ENCODE assay signal across 8 cellular contexts in the genomic region with DNA sequence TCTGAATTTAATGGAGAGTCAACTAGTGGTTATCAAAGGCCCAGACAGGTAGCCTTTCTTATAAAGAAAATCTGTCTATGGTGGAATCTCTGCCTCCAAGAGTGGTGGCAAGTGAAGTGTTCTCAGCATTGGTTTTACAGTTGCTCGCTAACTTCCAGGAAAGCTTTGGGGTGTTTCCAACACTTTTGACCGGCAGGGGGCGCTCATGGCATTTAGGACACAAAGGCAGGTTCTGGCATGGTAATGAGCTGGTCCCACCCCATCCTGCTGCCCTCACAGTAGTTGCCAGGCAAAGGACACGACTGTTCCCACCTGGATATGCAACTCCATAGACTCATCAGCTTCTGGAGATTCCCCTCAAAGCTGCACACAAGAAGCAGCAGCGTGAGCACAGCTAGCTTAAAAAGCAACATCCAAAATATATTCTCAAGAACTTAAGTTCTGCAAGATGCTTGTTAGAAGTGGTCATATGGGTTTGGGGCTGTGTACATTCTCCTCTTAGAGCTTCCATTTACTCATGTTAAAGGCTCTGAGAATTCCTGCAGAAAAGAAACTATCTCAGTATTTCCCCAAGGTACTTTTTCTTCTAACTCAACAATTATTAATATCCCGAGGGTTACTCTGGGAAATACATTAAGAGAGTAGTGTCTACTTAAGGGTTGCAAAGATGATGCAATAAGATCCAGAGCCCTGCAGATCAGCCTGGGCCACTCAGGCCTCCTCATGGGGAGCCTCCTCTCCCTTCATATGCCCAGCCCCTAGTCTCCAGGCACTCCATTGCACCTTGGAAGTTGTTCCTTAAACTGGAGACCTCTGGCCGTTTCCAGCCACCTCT. TPM values are rescaled to one million over a fixed set of nuclear protein-coding genes. Genes with fewer than 3 reads are reported as not detected.
DNase-seq lines count a peak whose midpoint lies in the region; ATAC-seq and TF ChIP-seq lines count a peak whose summit lies in the region.

No MANE protein-coding gene starts in this region.

- no peak overlapping the region for H3K4me3 Mint-ChIP-seq in CD4-positive, CD25-positive, alpha-beta regulatory T cell
- H3K4me3 Mint-ChIP-seq in activated CD4-positive, alpha-beta T cell treated with anti-CD3 and anti-CD28 coated beads for 36 hours: no peak overlapping the region
- H3K4me3 Mint-ChIP-seq in chondrocyte (ENCODE audit: unreplicated experiment): no peak overlapping the region

- peaks cover 3% of the 10 kb centered on the region for H3K36me3 Mint-ChIP-seq in CD4-positive, CD25-positive, alpha-beta regulatory T cell
- no peaks in the 10 kb centered on the region for H3K36me3 Mint-ChIP-seq in activated CD4-positive, alpha-beta T cell treated with anti-CD3 and anti-CD28 coated beads for 36 hours (ENCODE audit: low read depth)
- no peaks in the 10 kb centered on the region for H3K36me3 Mint-ChIP-seq in chondrocyte (ENCODE audit: low read depth)

- ATAC-seq in CD4-positive, CD25-positive, alpha-beta regulatory T cell (ENCODE audit: low read depth in 2 of 2): peak; percentile 77 to 81
- peak; percentile 40 for ATAC-seq in HG02610 (IDR thresholded peaks at IDR 0.05; ENCODE audit: unreplicated experiment)
- peak; percentile 93 for ATAC-seq in activated CD4-positive, alpha-beta T cell treated with anti-CD3 and anti-CD28 coated beads for 36 hours
- peak; percentile 89 for ATAC-seq in left lobe of liver
- ATAC-seq in GM18868 (IDR thresholded peaks at IDR 0.05; ENCODE audit: unreplicated experiment): no peak

- H3K27me3 ChIP-seq in CD4-positive, CD25-positive, alpha-beta regulatory T cell (ENCODE audit: control insufficient read depth, insufficient read depth, low read length): no peaks in the 10 kb centered on the region

- no peaks in the 10 kb centered on the region for H3K9me3 ChIP-seq in CD4-positive, CD25-positive, alpha-beta regulatory T cell (ENCODE audit: control insufficient read depth in 2 of 2, low read length in 2 of 2)

- no peak overlapping the region for H3K27ac ChIP-seq in CD4-positive, CD25-positive, alpha-beta regulatory T cell (ENCODE audit: insufficient read depth, low read length, poor library complexity, severe bottlenecking)

- peaks cover 6% of the 10 kb centered on the region for H3K4me1 ChIP-seq in CD4-positive, CD25-positive, alpha-beta regulatory T cell (ENCODE audit: control insufficient read depth, insufficient read depth, low read length, poor library complexity, severe bottlenecking)

- POLR2A ChIA-PET in activated CD4-positive, alpha-beta T cell treated with anti-CD3 and anti-CD28 coated beads for 36 hours (lab: Charles Lee): interaction anchor here (0.6 to 0.8 kb wide), 2 partner anchors 15 to 45 kb away, joined by 3 to 4 read pairs; partner anchors contain the start of gene PROX2

- H3K4me1 Mint-ChIP-seq in CD4-positive, CD25-positive, alpha-beta regulatory T cell: peaks cover 0 to 10% (median 2%) of the 10 kb centered on the region in 4 donors
- peaks cover 7% of the 10 kb centered on the region for H3K4me1 Mint-ChIP-seq in activated CD4-positive, alpha-beta T cell treated with anti-CD3 and anti-CD28 coated beads for 36 hours
- peaks cover 10% of the 10 kb centered on the region for H3K4me1 Mint-ChIP-seq in chondrocyte (ENCODE audit: low read depth)

- H3K27ac Mint-ChIP-seq in CD4-positive, CD25-positive, alpha-beta regulatory T cell: peak overlapping the region in 1 of 3 donors; percentile 29
- H3K27ac Mint-ChIP-seq in activated CD4-positive, alpha-beta T cell treated with anti-CD3 and anti-CD28 coated beads for 36 hours: no peak overlapping the region
- H3K27ac Mint-ChIP-seq in chondrocyte (ENCODE audit: unreplicated experiment): no peak overlapping the region

- no peak overlapping the region for H3K4me3 ChIP-seq in CD4-positive, CD25-positive, alpha-beta regulatory T cell (ENCODE audit: low read depth, low read length)

- intact Hi-C loops in activated CD4-positive, alpha-beta T cell treated with anti-CD3 and anti-CD28 coated beads for 36 hours (cut with DNase I, micrococcal nuclease): loop anchor here (1.0 to 5.0 kb wide), 4 partner anchors 44 to 441 kb away; no protein-coding TSS in a partner anchor

- CTCF ChIA-PET in activated CD4-positive, alpha-beta T cell treated with anti-CD3 and anti-CD28 coated beads for 36 hours (lab: Charles Lee): interaction anchor here (0.6 to 9.0 kb wide), 48 partner anchors 8 to 443 kb away, joined by 3 to 250 read pairs (median 4); partner anchors contain the start of genes DLST, EIF2B2, PROX2 and RPS6KL1

- TF ChIP-seq CTCF in chondrocyte (IDR thresholded peaks at IDR 0.05): peak; percentile 92

- DNase-seq in CD4-positive, CD25-positive, alpha-beta regulatory T cell: peak; percentile 77 to 89 (median 83)
- DNase-seq in NCI-H524 (lab: John Stamatoyannopoulos, UW) (peak; percentile 86 to 89), chondrocyte (ENCODE audit: low spot score) (no peak), left lobe of liver (ENCODE audit: low spot score) (peak; percentile 84)
- peak; percentile 96 for DNase-seq in activated CD4-positive, alpha-beta T cell treated with anti-CD3 and anti-CD28 coated beads for 36 hours
- DNase-seq in stimulated activated CD4-positive, alpha-beta T cell treated with anti-CD3 and anti-CD28 coated beads, Interleukin-4, amount 100 ng/mL, for 4 hours: peak; percentile 80 to 94

- H3K36me3 ChIP-seq in CD4-positive, CD25-positive, alpha-beta regulatory T cell (ENCODE audit: control insufficient read depth, insufficient read depth, low read length): no peaks in the 10 kb centered on the region

- H3K9me3 Mint-ChIP-seq in CD4-positive, CD25-positive, alpha-beta regulatory T cell: no peaks in the 10 kb centered on the region
- H3K9me3 Mint-ChIP-seq in activated CD4-positive, alpha-beta T cell treated with anti-CD3 and anti-CD28 coated beads for 36 hours (ENCODE audit: low read depth): no peaks in the 10 kb centered on the region
- no peaks in the 10 kb centered on the region for H3K9me3 Mint-ChIP-seq in chondrocyte (ENCODE audit: low read depth)

- no peaks in the 10 kb centered on the region for H3K27me3 Mint-ChIP-seq in CD4-positive, CD25-positive, alpha-beta regulatory T cell
- no peaks in the 10 kb centered on the region for H3K27me3 Mint-ChIP-seq in activated CD4-positive, alpha-beta T cell treated with anti-CD3 and anti-CD28 coated beads for 36 hours
- no peaks in the 10 kb centered on the region for H3K27me3 Mint-ChIP-seq in chondrocyte (ENCODE audit: low read depth)

RNA-seq across cellular contexts. Expression of gene PROX2, which starts 14.8 kb away (rescaled TPM):
- total RNA-seq in CD4-positive, CD25-positive, alpha-beta regulatory T cell: not detected
- polyA plus RNA-seq in CD4-positive, CD25-positive, alpha-beta regulatory T cell: under 1 TPM in 1 of 4 donors, not detected in 3; 0.21 TPM
- total RNA-seq in activated CD4-positive, alpha-beta T cell treated with anti-CD3 and anti-CD28 coated beads for 36 hours: under 1 TPM; 0.11 to 0.23 TPM
- not detected in 3 replicates for total RNA-seq in chondrocyte
- total RNA-seq in left lobe of liver: not detected

RNA-seq across cellular contexts. Expression of gene DLST, which starts 20.6 kb away (rescaled TPM):
- total RNA-seq in CD4-positive, CD25-positive, alpha-beta regulatory T cell: 122 TPM
- 10 to 100 TPM in 2 of 4 donors, 1 to 10 TPM in 2; 8.1 to 11.7 (median 10.2) TPM for polyA plus RNA-seq in CD4-positive, CD25-positive, alpha-beta regulatory T cell
- total RNA-seq in activated CD4-positive, alpha-beta T cell treated with anti-CD3 and anti-CD28 coated beads for 36 hours: 100 to 1,000 TPM; 103 to 120 TPM
- total RNA-seq in chondrocyte: 70.4 to 78.0 TPM (median 74.5 TPM) in 3 replicates
- total RNA-seq in left lobe of liver: 65.6 TPM
